29 cellular contexts compared by ENCODE assay signal in the genomic region with DNA sequence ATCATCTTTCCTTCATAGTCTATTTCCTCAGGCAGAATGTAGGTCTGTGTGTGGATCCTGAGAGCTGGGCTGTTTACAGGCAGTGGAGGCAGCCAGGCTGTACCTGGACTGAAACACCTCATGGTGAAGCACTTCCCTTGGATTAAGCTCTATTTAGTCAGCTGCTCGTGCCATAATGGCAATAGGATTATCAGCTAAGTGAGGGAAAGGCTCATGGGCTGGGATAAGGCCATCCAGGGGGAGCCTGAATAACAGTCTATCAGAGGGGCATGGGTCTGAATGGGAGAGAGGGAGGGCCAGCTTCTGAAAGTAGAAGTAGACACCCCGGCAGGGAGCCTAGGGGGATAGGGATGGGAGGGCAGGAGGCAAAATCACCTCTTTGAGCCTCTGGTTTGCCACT.
"Had no signal": no experiment of that assay in that cellular context is flagged by ENCODE, and none has a peak within 500 bp of the region (broad histone marks: within the 10 kb centered on the region; RNA-seq: fewer than 3 reads in every experiment).

No MANE protein-coding gene starts in this region.

- H3K4me1 Mint-ChIP-seq: brain had no signal

- H3K4me3 ChIP-seq: MG63, Peyer's patch, SJCRH30 had no signal

- FAIRE-seq: astrocyte had no signal

- H3K27me3 ChIP-seq: MG63, Peyer's patch, SJCRH30 had no signal

- DNase-seq: activated CD4-positive, alpha-beta T cell treated with anti-CD3 and anti-CD28 coated beads for 48 hours; activated CD4-positive, alpha-beta T cell treated with anti-CD3 and anti-CD28 coated beads, Interleukin-2, amount 50 U/mL, for 4 hours; activated CD4-positive, CD25-positive, alpha-beta regulatory T cell treated with anti-CD3 and anti-CD28 coated beads, Interleukin-2, amount 50 U/mL, for 72 hours; activated CD8-positive, alpha-beta memory T cell treated with anti-CD3 and anti-CD28 coated beads, Interleukin-2, amount 50 U/mL, for 48 hours; activated CD8-positive, alpha-beta T cell treated with anti-CD3 and anti-CD28 coated beads, Interleukin-2, amount 10 ng/mL, durations not matched to agents 7 days and 5 days; activated effector memory CD4-positive, alpha-beta T cell treated with anti-CD3 and anti-CD28 coated beads, Interleukin-2, amount 50 U/mL, for 16 hours; activated naive CD4-positive, alpha-beta T cell treated with Interleukin-2 at 50 U/mL for 16 hours; activated T-cell treated with anti-CD3 and anti-CD28 coated beads, Interleukin-2, amount 50 U/mL, for 4 hours; amygdala; MG63; MV-4-11; NCI-H1092 treated with DMSO at 0.1 percent for 48 hours; NCI-H1417 treated with DMSO at 0.1 percent for 48 hours; NCI-H1694; NCI-H2029 treated with DMSO at 0.1 percent for 48 hours; NCI-H345; NCI-H510A; NCI-H748 treated with DMSO at 0.1 percent for 48 hours; Peyer's patch; Right ventricle myocardium superior; SK-N-SH; T-helper 1 cell had no signal

- H3K9me3 ChIP-seq: MG63, Peyer's patch, SJCRH30, SK-N-SH had no signal

- H3K27ac ChIP-seq: Peyer's patch, RWPE1, SJCRH30, VCaP had no signal

- H3K4me3 Mint-ChIP-seq: activated CD8-positive, alpha-beta T cell treated with anti-CD3 and anti-CD28 coated beads, Interleukin-2, amount 10 ng/mL, durations not matched to agents 7 days and 5 days; activated naive CD8-positive, alpha-beta T cell; activated T-cell treated with anti-CD3 and anti-CD28 coated beads, Interleukin-2, amount 50 U/mL, for 4 hours; brain; central memory CD8-positive, alpha-beta T cell had no signal

- H3K36me3 ChIP-seq: MG63, SJCRH30 had no signal

- ATAC-seq: activated CD8-positive, alpha-beta T cell treated with anti-CD3 and anti-CD28 coated beads, Interleukin-2, amount 10 ng/mL, durations not matched to agents 7 days and 5 days; activated T-cell treated with anti-CD3 and anti-CD28 coated beads, Interleukin-2, amount 50 U/mL, for 4 hours had no signal

- H3K9me3 Mint-ChIP-seq: activated T-cell treated with anti-CD3 and anti-CD28 coated beads, Interleukin-2, amount 50 U/mL, for 4 hours; central memory CD8-positive, alpha-beta T cell had no signal

- H3K27ac Mint-ChIP-seq: activated CD8-positive, alpha-beta T cell treated with anti-CD3 and anti-CD28 coated beads, Interleukin-2, amount 10 ng/mL, durations not matched to agents 7 days and 5 days; activated naive CD8-positive, alpha-beta T cell; brain had no signal
